9 cellular contexts compared by ENCODE assay signal in the genomic region with DNA sequence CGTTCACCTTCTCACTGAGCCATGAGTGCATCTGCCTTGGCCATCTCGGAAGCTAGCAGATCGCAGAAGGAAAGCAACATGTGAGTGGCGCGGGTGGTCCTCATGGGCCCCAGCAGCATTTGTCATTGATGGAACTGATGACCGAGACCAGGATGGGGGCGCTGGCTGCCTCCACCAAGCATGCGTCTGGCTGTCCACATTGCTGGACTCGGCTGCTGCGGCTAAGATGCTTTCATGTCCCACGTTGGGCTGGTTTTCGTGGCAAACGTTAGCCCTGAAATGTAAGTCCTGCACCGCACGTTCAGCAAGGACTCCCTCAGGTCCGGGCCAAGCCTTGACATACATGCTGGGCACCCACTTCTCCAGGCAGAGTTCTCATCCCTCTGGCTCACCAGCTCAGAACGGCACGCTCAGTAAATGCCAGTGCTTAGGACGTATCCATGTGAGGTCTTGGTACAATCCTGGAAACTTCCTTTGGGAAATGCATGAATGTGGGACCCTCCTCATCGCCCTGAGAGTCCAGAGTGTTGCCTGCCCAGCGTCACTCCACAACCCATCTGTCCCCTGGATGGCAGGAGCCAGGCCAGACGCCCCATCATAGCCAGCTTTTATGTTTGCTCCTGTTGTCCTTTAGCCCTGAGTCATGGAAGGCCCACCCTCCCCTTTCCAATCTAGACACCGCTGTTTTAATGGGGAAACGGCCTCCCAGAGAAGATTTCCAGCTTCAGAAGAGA. TPM values are rescaled to one million over a fixed set of nuclear protein-coding genes. Genes with fewer than 3 reads are reported as not detected.
DNase-seq lines count a peak whose midpoint lies in the region; ATAC-seq and TF ChIP-seq lines count a peak whose summit lies in the region.
"Had no signal": no experiment of that assay in that cellular context is flagged by ENCODE, and none has a peak within 500 bp of the region (broad histone marks: within the 10 kb centered on the region; RNA-seq: fewer than 3 reads in every experiment).

No MANE protein-coding gene starts in this region.

- H3K4me3 ChIP-seq in right atrium auricular region: no peak overlapping the region
- H3K4me3 ChIP-seq: HAP-1 had no signal

- no peaks in the 10 kb centered on the region for H3K27me3 ChIP-seq in right atrium auricular region

- no peaks in the 10 kb centered on the region for H3K36me3 ChIP-seq in right atrium auricular region

- intact Hi-C loops in Right ventricle myocardium superior (cut with DNase I): no loop called here

- H3K4me1 Mint-ChIP-seq in activated naive CD8-positive, alpha-beta T cell treated with anti-CD3 and anti-CD28 coated beads, Interleukin-2, amount 50 U/mL, for 24 hours: peaks cover 44% of the 10 kb centered on the region
- H3K4me1 Mint-ChIP-seq in nephron: peaks cover 19% of the 10 kb centered on the region

- no peaks in the 10 kb centered on the region for H3K9me3 ChIP-seq in right atrium auricular region
- H3K9me3 ChIP-seq: HAP-1 had no signal

- peak overlapping the region; percentile 89 to 91 for H3K27ac ChIP-seq in right atrium auricular region

- TF ChIP-seq CTCF in right atrium auricular region (IDR thresholded peaks at IDR 0.05) (no peak), nephron (IDR thresholded peaks at IDR 0.05; ENCODE audit: unreplicated experiment in 3 of 3) (no peak)

- H3K27ac Mint-ChIP-seq in activated naive CD8-positive, alpha-beta T cell treated with anti-CD3 and anti-CD28 coated beads, Interleukin-2, amount 50 U/mL, for 24 hours: peak overlapping the region; percentile 78
- H3K27ac Mint-ChIP-seq in nephron: peak overlapping the region in 2 of 3 experiments; percentile 43 to 45

- peaks cover 0 to 75% of the 10 kb centered on the region in 2 donors for H3K4me1 ChIP-seq in right atrium auricular region
- H3K4me1 ChIP-seq: HAP-1 had no signal

- DNase-seq in right atrium auricular region (ENCODE audit: low spot score) (no peak), Right ventricle myocardium superior (no peak), NCI-H748 treated with DMSO at 0.1 percent for 48 hours (lab: John Stamatoyannopoulos, UW) (no peak), pons (ENCODE audit: low spot score) (no peak)
- DNase-seq in activated naive CD8-positive, alpha-beta T cell treated with anti-CD3 and anti-CD28 coated beads, Interleukin-2, amount 50 U/mL, for 24 hours: no peak
- no peak for DNase-seq in stimulated activated CD4-positive, alpha-beta T cell treated with anti-CD3 and anti-CD28 coated beads, Interleukin-1b, Interleukin-23, amount 100 ng/mL, for 48 hours

- H3K36me3 Mint-ChIP-seq in activated naive CD8-positive, alpha-beta T cell treated with anti-CD3 and anti-CD28 coated beads, Interleukin-2, amount 50 U/mL, for 24 hours (ENCODE audit: low read depth): peaks cover 23% of the 10 kb centered on the region
- no peaks in the 10 kb centered on the region for H3K36me3 Mint-ChIP-seq in nephron (ENCODE audit: low read depth)

- H3K9me3 Mint-ChIP-seq in activated naive CD8-positive, alpha-beta T cell treated with anti-CD3 and anti-CD28 coated beads, Interleukin-2, amount 50 U/mL, for 24 hours: no peaks in the 10 kb centered on the region
- H3K9me3 Mint-ChIP-seq in nephron: no peaks in the 10 kb centered on the region

- no peaks in the 10 kb centered on the region for H3K27me3 Mint-ChIP-seq in activated naive CD8-positive, alpha-beta T cell treated with anti-CD3 and anti-CD28 coated beads, Interleukin-2, amount 50 U/mL, for 24 hours
- peaks cover 32% of the 10 kb centered on the region for H3K27me3 Mint-ChIP-seq in nephron (ENCODE audit: low read depth)

- peak overlapping the region; percentile 68 for H3K4me3 Mint-ChIP-seq in activated naive CD8-positive, alpha-beta T cell treated with anti-CD3 and anti-CD28 coated beads, Interleukin-2, amount 50 U/mL, for 24 hours
- H3K4me3 Mint-ChIP-seq in nephron: peak overlapping the region in 1 of 3 experiments; percentile 14

- ATAC-seq in Right ventricle myocardium superior (ENCODE audit: poor library complexity) (no peak), HG02610 (IDR thresholded peaks at IDR 0.05; ENCODE audit: unreplicated experiment) (no peak)
- no peak for ATAC-seq in activated naive CD8-positive, alpha-beta T cell treated with anti-CD3 and anti-CD28 coated beads, Interleukin-2, amount 50 U/mL, for 24 hours

RNA-seq across cellular contexts. Expression of a gene that starts 8.4 kb away (rescaled TPM):
- total RNA-seq in right atrium auricular region: 10 to 100 TPM; 13.4 to 19.8 TPM
- total RNA-seq in Right ventricle myocardium superior: 12.1 TPM

RNA-seq across cellular contexts. Expression of a gene that starts 57.9 kb away (rescaled TPM):
- total RNA-seq in right atrium auricular region (under 1 TPM in 1 of 2 donors, not detected in 1; 0.43 TPM), Right ventricle myocardium superior (not detected)
